13 cellular contexts compared by ENCODE assay signal in the genomic region with DNA sequence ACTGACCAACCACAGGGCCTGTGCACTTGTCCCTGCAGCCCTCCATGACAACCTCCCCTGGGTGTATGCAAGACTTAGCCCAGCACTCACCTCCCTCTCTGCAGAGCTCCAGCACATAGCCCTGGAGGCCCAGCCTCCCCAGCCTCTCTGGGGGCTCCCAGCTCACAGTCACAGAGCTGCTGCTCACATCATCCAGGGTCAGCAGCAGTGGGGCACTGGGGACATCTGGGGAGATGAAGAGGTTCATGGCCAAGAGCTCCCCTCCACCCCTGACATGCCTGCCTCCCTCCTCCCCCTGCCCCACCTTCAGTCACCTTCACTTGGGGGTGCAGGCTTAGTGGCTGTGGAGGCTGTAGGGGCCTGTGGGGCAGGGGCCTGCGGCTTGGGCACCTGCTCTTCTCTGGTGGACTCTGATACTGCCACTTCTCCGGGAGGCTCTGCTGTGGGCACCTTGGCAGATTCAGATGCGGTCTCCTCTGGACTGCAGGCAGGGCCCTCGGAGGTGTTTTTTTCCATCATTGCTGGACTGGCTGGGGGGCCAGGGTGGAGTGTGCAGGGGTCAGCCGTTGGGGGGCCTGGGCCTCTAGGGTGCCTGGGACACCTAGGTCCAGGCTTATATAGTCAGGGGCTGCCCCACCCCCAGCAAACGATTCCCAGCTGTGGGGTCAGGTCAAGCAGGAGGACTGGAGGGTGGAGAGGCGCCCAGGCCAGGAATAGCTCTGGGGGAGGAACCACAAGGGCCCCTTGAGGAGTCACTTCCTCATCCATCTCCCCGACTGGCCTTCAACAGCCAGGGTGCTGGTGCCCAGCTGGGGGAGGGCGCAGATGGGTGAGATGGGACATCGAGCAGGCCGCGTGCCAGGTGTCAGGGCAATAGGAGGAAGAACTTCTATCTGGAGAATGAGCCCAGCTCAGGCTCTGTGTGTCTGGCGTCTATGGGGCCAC. TPM values are rescaled to one million over a fixed set of nuclear protein-coding genes. Genes with fewer than 3 reads are reported as not detected.
DNase-seq lines count a peak whose midpoint lies in the region; ATAC-seq, FAIRE-seq and TF ChIP-seq lines count a peak whose summit lies in the region.
"Had no signal": no experiment of that assay in that cellular context is flagged by ENCODE, and none has a peak within 500 bp of the region (broad histone marks: within the 10 kb centered on the region; RNA-seq: fewer than 3 reads in every experiment).

A gene with protein sequence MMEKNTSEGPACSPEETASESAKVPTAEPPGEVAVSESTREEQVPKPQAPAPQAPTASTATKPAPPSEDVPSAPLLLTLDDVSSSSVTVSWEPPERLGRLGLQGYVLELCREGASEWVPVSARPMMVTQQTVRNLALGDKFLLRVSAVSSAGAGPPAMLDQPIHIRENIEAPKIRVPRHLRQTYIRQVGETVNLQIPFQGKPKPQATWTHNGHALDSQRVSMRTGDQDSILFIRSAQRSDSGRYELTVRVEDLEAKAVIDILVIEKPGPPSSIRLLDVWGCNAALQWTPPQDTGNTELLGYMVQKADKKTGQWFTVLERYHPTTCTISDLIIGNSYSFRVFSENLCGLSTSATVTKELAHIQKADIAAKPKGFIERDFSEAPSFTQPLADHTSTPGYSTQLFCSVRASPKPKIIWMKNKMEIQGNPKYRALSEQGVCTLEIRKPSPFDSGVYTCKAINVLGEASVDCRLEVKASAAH (minus strand): TSS at position 590 of the 945 bp plus-strand sequence. CDS start 71 bp downstream, at position 519.

- DNase-seq in right lobe of liver (no peak), HepG2 (ENCODE audit: low spot score) (no peak), UCSD-AML1 (lab: John Stamatoyannopoulos, UW; ENCODE audit: unreplicated experiment) (peak; percentile 30), myocyte (ENCODE audit: low read depth) (peak; percentile 94), D721Med (ENCODE audit: insufficient read length, low spot score) (no peak), cerebellar nuclear complex (lab: John Stamatoyannopoulos, UW) (no peak), Calu3 (no peak)
- no peak for DNase-seq in effector CD8-positive, alpha-beta T cell (lab: John Stamatoyannopoulos, UW)
- DNase-seq: NCI-H1417 treated with DMSO at 0.1 percent for 48 hours had no signal

- H3K27ac ChIP-seq in right lobe of liver (no peak within 1 kb of the TSS), HepG2 (ENCODE audit: extremely low read length, insufficient read depth, low read length) (no peak within 1 kb of the TSS)
- H3K27ac ChIP-seq: tibial nerve had no signal

- H3K4me1 ChIP-seq in right lobe of liver (no peaks in the 10 kb centered on the region), HepG2 (ENCODE audit: insufficient read depth, low read length) (peaks cover 20% of the 10 kb centered on the region)
- H3K4me1 ChIP-seq: tibial nerve had no signal

- no peak within 1 kb of the TSS for H3K27ac Mint-ChIP-seq in Calu3 (ENCODE audit: unreplicated experiment)

- H3K36me3 ChIP-seq in right lobe of liver, result no peaks in the 10 kb centered on the region
- H3K36me3 ChIP-seq in HepG2 (replicated peaks in 1 of 2; ENCODE audit: control insufficient read depth in 1 of 2, insufficient read depth in 2 of 2, low read length in 2 of 2), result no peaks in the 10 kb centered on the region
- H3K36me3 ChIP-seq: tibial nerve had no signal

- H4K20me1 ChIP-seq in HepG2 (ENCODE audit: insufficient read depth, low read length), result 0 out of 2 replicates have a peak, but pooled peaks cover 4% of the 10 kb centered on the region

- H3K27me3 Mint-ChIP-seq in Calu3 (ENCODE audit: unreplicated experiment), result peaks cover 83% of the 10 kb centered on the region

- H3K27me3 ChIP-seq in right lobe of liver (no peaks in the 10 kb centered on the region), HepG2 (ENCODE audit: control insufficient read depth in 1 of 2, insufficient read depth in 2 of 2, low read length in 2 of 2) (peaks cover 2 to 6% of the 10 kb centered on the region in 2 experiments; a peak in 3 of 5 replicates)
- H3K27me3 ChIP-seq: tibial nerve had no signal

- no peaks in the 10 kb centered on the region for H3K36me3 Mint-ChIP-seq in Calu3 (ENCODE audit: insufficient read depth, unreplicated experiment)

- H3K9ac ChIP-seq in HepG2 (ENCODE audit: insufficient read depth, low read depth, low read length), result no peak within 1 kb of the TSS

- intact Hi-C loops in right lobe of liver (cut with DNase I), result no loop called here
- intact Hi-C loops in HepG2 (cut with micrococcal nuclease; ENCODE audit: unreplicated experiment), result no loop called here
- intact Hi-C loops in Calu3 (cut with micrococcal nuclease; ENCODE audit: unreplicated experiment), result no loop called here

- in situ Hi-C loops in HepG2 (cut with HindIII; ENCODE audit: extremely low pct_ligation_motif_present, low pct_unique_long_range_greater_than_20kb), result no loop called here

- no peaks in the 10 kb centered on the region for H3K79me2 ChIP-seq in HepG2 (ENCODE audit: insufficient read depth, low read length)

- no peak for TF ChIP-seq RAD21 in HepG2 (CRISPR knock-in tag; IDR thresholded peaks at IDR 0.05)

- TF ChIP-seq POLR2A in right lobe of liver (IDR thresholded peaks at IDR 0.05), result no peak
- TF ChIP-seq POLR2A in HepG2 (IDR thresholded peaks at IDR 0.05; ENCODE audit: insufficient read depth in 1 of 2, low read depth in 2 of 2, low read length in 2 of 2), result no peak

- WGBS in right lobe of liver (ENCODE audit: insufficient coverage, low coverage, low lambda C conversion rate, missing lambda C conversion rate), result 7% methylated on average over 3 of the region's 13 CpGs
- 45% methylated on average over 8 of the region's 13 CpGs for WGBS in HepG2 (ENCODE audit: low lambda C conversion rate)

- no TSS peak for BruUV-seq in HepG2 (replicated peaks; lab: Mats Ljungman, UMichigan)
- BruUV-seq in Calu3 (replicated peaks; lab: Mats Ljungman, UMichigan), result no TSS peak

- no peaks in the 10 kb centered on the region for H3K9me3 Mint-ChIP-seq in Calu3 (ENCODE audit: low read depth, unreplicated experiment)

- H3K4me2 ChIP-seq in HepG2 (ENCODE audit: low read depth, low read length), result no peak within 1 kb of the TSS

- CTCF ChIA-PET in HepG2 (lab: Yijun Ruan, JAX; ENCODE audit: low intra/inter-chr PET ratio, low total read pairs) (no interaction called here), Calu3 (lab: Charles Lee) (interaction anchor here (1.1 kb wide), 1 partner anchor 58 kb away, joined by 4 read pairs; no protein-coding TSS in a partner anchor)

- no peak within 1 kb of the TSS for H3K4me3 Mint-ChIP-seq in Calu3 (ENCODE audit: low read depth, unreplicated experiment)

- FAIRE-seq in HepG2 (lab: Jason Lieb, UNC), result no peak
- FAIRE-seq in D721Med (lab: Jason Lieb, UNC), result no peak

- ATAC-seq in right lobe of liver (peak; percentile 6 to 28 (median 8)), HepG2 (no peak)

- no peak within 1 kb of the TSS for H3K4me3 ChIP-seq in right lobe of liver
- no peak within 1 kb of the TSS for H3K4me3 ChIP-seq in HepG2 (replicated peaks in 1 of 3; ENCODE audit: insufficient read depth in 1 of 3, low read depth in 2 of 3, low read length in 3 of 3)
- H3K4me3 ChIP-seq: tibial nerve had no signal

- TF ChIP-seq CTCF in right lobe of liver (IDR thresholded peaks at IDR 0.05), result no peak
- no peak for TF ChIP-seq CTCF in HepG2 (CRISPR knock-in tag; IDR thresholded peaks at IDR 0.05)
- TF ChIP-seq CTCF in D721Med (IDR thresholded peaks at IDR 0.05; ENCODE audit: insufficient read depth, missing control alignments), result no peak
- no peak for TF ChIP-seq CTCF in Calu3 (IDR thresholded peaks at IDR 0.05; ENCODE audit: unreplicated experiment)

- no peaks in the 10 kb centered on the region for H3K4me1 Mint-ChIP-seq in Calu3 (ENCODE audit: low read depth, unreplicated experiment)

- no peak within 1 kb of the TSS for H2AFZ ChIP-seq in HepG2 (ENCODE audit: low read length)

- POLR2A ChIA-PET in HepG2 (lab: Yijun Ruan, JAX), result no interaction called here

- TF ChIP-seq EP300 in HepG2 (IDR thresholded peaks at IDR 0.05; ENCODE audit: low read depth in 2 of 2, low read length in 2 of 2), result no peak
- TF ChIP-seq EP300 in HepG2 (CRISPR knock-in tag; IDR thresholded peaks at IDR 0.05; ENCODE audit: borderline replicate concordance), result no peak

- no peaks in the 10 kb centered on the region for H3K9me3 ChIP-seq in right lobe of liver
- no peaks in the 10 kb centered on the region for H3K9me3 ChIP-seq in HepG2 (ENCODE audit: low read length)
- H3K9me3 ChIP-seq: tibial nerve had no signal

TF ChIP-seq in HepG2, 621 proteins besides CTCF, POLR2A, EP300 and RAD21 (continues in another document):
- no peak for TF ChIP-seq GABPA (IDR thresholded peaks at IDR 0.05; ENCODE audit: low read depth, low read length)
- TF ChIP-seq GABPA (CRISPR knock-in tag; IDR thresholded peaks at IDR 0.05; ENCODE audit: low read depth), result no peak
- TF ChIP-seq TARDBP (CRISPR knock-in tag; IDR thresholded peaks at IDR 0.05), result no peak

RNA-seq across cellular contexts. Expression of the gene that starts here (rescaled TPM):
- total RNA-seq in right lobe of liver (under 1 TPM in 1 of 6 experiments, not detected in 5; 0.12 TPM), HepG2 (2016; rRNA removed; fragmentation: Illumina TruSeq; extraction: Trizol) (not detected in 2 replicates), myocyte (1,679 and 2,440 TPM in 2 replicates), Calu3 (2022) (not detected in 2 replicates)
- total RNA-seq in HepG2 (2016; cell fraction: cytosol; rRNA removed; fragmentation: Illumina TruSeq; extraction: Trizol; ENCODE audit: low read depth), result not detected in 2 replicates
- total RNA-seq in HepG2 (2016; cell fraction: insoluble cytoplasmic fraction; rRNA removed; fragmentation: Illumina TruSeq; extraction: Trizol), result not detected in 2 replicates
- total RNA-seq in HepG2 (2016; cell fraction: membrane; rRNA removed; fragmentation: Illumina TruSeq; extraction: Trizol), result not detected in 2 replicates
- not detected in 2 replicates for total RNA-seq in HepG2 (2016; cell fraction: nucleus; rRNA removed; fragmentation: Illumina TruSeq; extraction: Trizol)
- polyA plus RNA-seq in HepG2 (2011; rRNA removed), result 0.04 TPM in 1 of 2 replicates, not detected in the other
- polyA plus RNA-seq in HepG2 (2011; cell fraction: cytosol; rRNA removed), result not detected in 2 replicates
- polyA plus RNA-seq in HepG2 (2011; cell fraction: nucleus; rRNA removed), result not detected in 2 replicates
- not detected in 2 replicates for polyA plus RNA-seq in HepG2 (2012)
- polyA plus RNA-seq in HepG2 (2016; cell fraction: cytosol; fragmentation: Illumina TruSeq; extraction: Trizol; ENCODE audit: low read depth), result not detected in 2 replicates
- not detected in 2 replicates for polyA plus RNA-seq in HepG2 (2016; cell fraction: insoluble cytoplasmic fraction; fragmentation: Illumina TruSeq; extraction: Trizol; ENCODE audit: low read depth)
- polyA plus RNA-seq in HepG2 (2016; cell fraction: membrane; fragmentation: Illumina TruSeq; extraction: Trizol; ENCODE audit: low read depth), result not detected in 2 replicates
- polyA plus RNA-seq in HepG2 (2016; cell fraction: nucleus; fragmentation: Illumina TruSeq; extraction: Trizol; ENCODE audit: insufficient read depth, low read depth), result not detected in 2 replicates
- not detected in 2 replicates for polyA minus RNA-seq in HepG2 (2011; rRNA and poly(A)+ RNA removed; ENCODE audit: low replicate concordance)
- polyA minus RNA-seq in HepG2 (2011; cell fraction: cytosol; rRNA and poly(A)+ RNA removed), result not detected in 2 replicates
- not detected in 2 replicates for polyA minus RNA-seq in HepG2 (2011; cell fraction: nucleus; rRNA and poly(A)+ RNA removed)
- polyA plus RNA-seq in myocyte (2012), result 817 TPM
- total RNA-seq: Daoy, glomerular endothelial cell, lung microvascular endothelial cell, tibial nerve had no signal

Comparison
In these comparisons a context has a peak if more than half of its experiments do, and no peak if none do; other contexts are left out.
1. RNA of the gene that starts here (total RNA-seq): 1,679 to 2,440 TPM in myocyte; 0.12 TPM in right lobe of liver, not detected in HepG2 and not detected in Calu3; every median in the first group is over 1,000 times any median in the second.
2. Peak in ATAC-seq in right lobe of liver; RNA of the gene not detected or under 1 TPM.
3. DNase-seq: peak in UCSD-AML1 (single experiment) and myocyte (single experiment); none in right lobe of liver (0 of 3), HepG2 (single experiment), D721Med (single experiment), cerebellar nuclear complex (0 of 2), Calu3 (single experiment) and effector CD8-positive, alpha-beta T cell (single experiment).